8 cellular contexts compared by ENCODE assay signal in the genomic region with DNA sequence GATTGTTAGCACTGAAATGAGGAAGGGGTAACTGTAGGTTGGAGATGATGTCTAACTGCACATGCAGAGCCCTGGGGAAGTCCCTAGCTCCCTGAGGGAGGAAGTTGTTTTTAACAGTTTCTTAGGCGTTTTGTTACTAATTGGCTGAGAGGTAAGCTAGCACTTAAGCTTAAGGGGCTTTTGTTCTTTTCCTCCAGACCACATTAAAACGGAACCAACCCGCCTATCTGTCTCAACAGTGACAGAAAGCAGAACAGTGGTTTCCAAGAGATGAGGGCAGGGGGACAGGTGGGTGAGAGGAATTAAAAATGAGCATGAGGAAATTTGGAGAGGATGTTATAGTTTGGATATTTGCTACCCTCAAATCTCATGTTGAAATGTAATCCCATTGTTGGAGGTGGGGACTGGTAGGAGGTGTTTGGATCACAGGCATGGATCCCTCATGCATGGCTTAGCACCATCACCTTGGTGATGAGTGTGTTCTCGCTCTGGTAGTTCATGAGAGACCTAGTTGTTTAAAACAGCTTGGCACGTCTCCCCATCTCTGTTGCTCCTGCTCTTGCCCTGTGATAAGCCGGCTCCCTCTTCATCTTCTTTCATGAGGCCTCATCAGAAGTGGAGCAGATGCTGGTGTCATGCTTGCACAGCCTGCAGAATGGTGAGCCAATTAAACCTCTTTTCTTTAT. TPM values are rescaled to one million over a fixed set of nuclear protein-coding genes. Genes with fewer than 3 reads are reported as not detected.
DNase-seq lines count a peak whose midpoint lies in the region; ATAC-seq and TF ChIP-seq lines count a peak whose summit lies in the region.

No MANE protein-coding gene starts in this region.

- intact Hi-C loops in activated CD8-positive, alpha-beta T cell treated with anti-CD3 and anti-CD28 coated beads for 36 hours (cut with micrococcal nuclease), result loop anchor here (2.0 kb wide), 2 partner anchors 39 to 47 kb away; a partner anchor contains a TSS
- intact Hi-C loops in lower lobe of right lung (cut with DNase I), result no loop called here

- peak; percentile 85 for ATAC-seq in GM18861 (IDR thresholded peaks at IDR 0.05; ENCODE audit: unreplicated experiment)
- ATAC-seq in HG02798 (IDR thresholded peaks at IDR 0.05; ENCODE audit: poor library complexity, unreplicated experiment), result peak; percentile 90
- peak; percentile 96 for ATAC-seq in activated CD8-positive, alpha-beta T cell treated with anti-CD3 and anti-CD28 coated beads for 36 hours
- ATAC-seq in lower lobe of right lung, result peak; percentile 52 to 82

- peaks cover 10% of the 10 kb centered on the region for H3K36me3 Mint-ChIP-seq in activated CD8-positive, alpha-beta T cell treated with anti-CD3 and anti-CD28 coated beads for 36 hours (ENCODE audit: low read depth)

- peaks cover 68% of the 10 kb centered on the region for H3K4me1 Mint-ChIP-seq in activated CD8-positive, alpha-beta T cell treated with anti-CD3 and anti-CD28 coated beads for 36 hours (ENCODE audit: low read depth)

- CTCF ChIA-PET in activated CD8-positive, alpha-beta T cell treated with anti-CD3 and anti-CD28 coated beads for 36 hours (lab: Charles Lee), result interaction anchor here (0.9 to 1.3 kb wide), 5 partner anchors 10 to 172 kb away, joined by 3 to 7 read pairs (median 3); a partner anchor contains a TSS

- peak; percentile 61 for DNase-seq in NCI-H2029 treated with DMSO at 0.1 percent for 48 hours (lab: John Stamatoyannopoulos, UW)
- DNase-seq in activated CD8-positive, alpha-beta T cell treated with anti-CD3 and anti-CD28 coated beads for 36 hours, result peak; percentile 74
- no peak for DNase-seq in lower lobe of right lung
- no peak for DNase-seq in NCI-H2081 (lab: John Stamatoyannopoulos, UW)
- no peak for DNase-seq in cerebellum (ENCODE audit: low spot score)
- DNase-seq in ecto neural progenitor cell (ENCODE audit: low spot score), result no peak

- no peaks in the 10 kb centered on the region for H3K27me3 ChIP-seq in lower lobe of right lung (ENCODE audit: low read depth)

- no peaks in the 10 kb centered on the region for H3K36me3 ChIP-seq in lower lobe of right lung

- peak overlapping the region; percentile 76 for H3K4me3 Mint-ChIP-seq in activated CD8-positive, alpha-beta T cell treated with anti-CD3 and anti-CD28 coated beads for 36 hours

- POLR2A ChIA-PET in activated CD8-positive, alpha-beta T cell treated with anti-CD3 and anti-CD28 coated beads for 36 hours (lab: Charles Lee), result interaction anchor here (0.7 to 2.7 kb wide), 11 partner anchors 8 to 180 kb away, joined by 3 to 13 read pairs (median 3); no protein-coding TSS in a partner anchor

- no peak for TF ChIP-seq CTCF in activated CD8-positive, alpha-beta T cell treated with anti-CD3 and anti-CD28 coated beads for 36 hours (IDR thresholded peaks at IDR 0.05)
- no peak for TF ChIP-seq CTCF in lower lobe of right lung (IDR thresholded peaks at IDR 0.05)

- no peaks in the 10 kb centered on the region for H3K9me3 Mint-ChIP-seq in activated CD8-positive, alpha-beta T cell treated with anti-CD3 and anti-CD28 coated beads for 36 hours

- no peak overlapping the region for H3K4me3 ChIP-seq in lower lobe of right lung

- no peaks in the 10 kb centered on the region for H3K27me3 Mint-ChIP-seq in activated CD8-positive, alpha-beta T cell treated with anti-CD3 and anti-CD28 coated beads for 36 hours

- peak overlapping the region; percentile 97 for H3K27ac Mint-ChIP-seq in activated CD8-positive, alpha-beta T cell treated with anti-CD3 and anti-CD28 coated beads for 36 hours

- peaks cover 11% of the 10 kb centered on the region for H3K4me1 ChIP-seq in lower lobe of right lung

- H3K27ac ChIP-seq in lower lobe of right lung, result no peak overlapping the region

- no peaks in the 10 kb centered on the region for H3K9me3 ChIP-seq in lower lobe of right lung

RNA-seq across cellular contexts. Expression of a gene that starts 38.9 kb away (rescaled TPM):
- total RNA-seq in activated CD8-positive, alpha-beta T cell treated with anti-CD3 and anti-CD28 coated beads for 36 hours, result 10 to 100 TPM; 23.2 to 24.0 TPM
- total RNA-seq in lower lobe of right lung (5.5 TPM), cerebellum (13.7 TPM)

RNA-seq across cellular contexts. Expression of a gene that starts 44.6 kb away (rescaled TPM):
- 100 to 1,000 TPM; 317 to 322 TPM for total RNA-seq in activated CD8-positive, alpha-beta T cell treated with anti-CD3 and anti-CD28 coated beads for 36 hours
- total RNA-seq in lower lobe of right lung (136 TPM), cerebellum (125 TPM)

RNA-seq across cellular contexts. Expression of a gene that starts 54.2 kb away (rescaled TPM):
- 100 to 1,000 TPM; 100 to 102 TPM for total RNA-seq in activated CD8-positive, alpha-beta T cell treated with anti-CD3 and anti-CD28 coated beads for 36 hours
- total RNA-seq in lower lobe of right lung (38.7 TPM), cerebellum (50.0 TPM)

Comparison
In these comparisons a context has a peak if more than half of its experiments do, and no peak if none do; other contexts are left out.
1. DNase-seq: peak in NCI-H2029 treated with DMSO at 0.1 percent for 48 hours (single experiment) and activated CD8-positive, alpha-beta T cell treated with anti-CD3 and anti-CD28 coated beads for 36 hours (single experiment); none in lower lobe of right lung (single experiment), NCI-H2081 (0 of 2), cerebellum (single experiment) and ecto neural progenitor cell (single experiment).
2. Peak in every context shown above with its lines, with median percentiles within 50 percentile points of each other: ATAC-seq.